8 cellular contexts compared by ENCODE assay signal in genomic region chr11:65440831-65441499, GRCh38. TPM values are rescaled to one million over a fixed set of nuclear protein-coding genes. Genes with fewer than 3 reads are reported as not detected.
A peak's percentile ranks its signal among the peaks of the same experiment; 100 is the strongest.
DNase-seq lines count a peak whose midpoint lies in the region; ATAC-seq and TF ChIP-seq lines count a peak whose summit lies in the region.

No MANE protein-coding gene starts in this region.

- no peaks in the 10 kb centered on the region for H3K9me3 Mint-ChIP-seq in activated CD4-positive, alpha-beta memory T cell treated with anti-CD3 and anti-CD28 coated beads for 36 hours

- peaks cover 61% of the 10 kb centered on the region for H3K36me3 Mint-ChIP-seq in activated CD4-positive, alpha-beta memory T cell treated with anti-CD3 and anti-CD28 coated beads for 36 hours

- peak overlapping the region; percentile 90 for H3K27ac Mint-ChIP-seq in activated CD4-positive, alpha-beta memory T cell treated with anti-CD3 and anti-CD28 coated beads for 36 hours

- peak; percentile 54 for ATAC-seq in GM18907 (IDR thresholded peaks at IDR 0.05; ENCODE audit: unreplicated experiment)
- peak; percentile 47 for ATAC-seq in HG03097 (IDR thresholded peaks at IDR 0.05; ENCODE audit: low FRiP score, unreplicated experiment)
- ATAC-seq in upper lobe of right lung: peak; percentile 23
- ATAC-seq in HG03025 (IDR thresholded peaks at IDR 0.05; ENCODE audit: low FRiP score, unreplicated experiment): no peak

- H3K4me1 Mint-ChIP-seq in activated CD4-positive, alpha-beta memory T cell treated with anti-CD3 and anti-CD28 coated beads for 36 hours (ENCODE audit: low read depth): peaks cover 65% of the 10 kb centered on the region

- H3K4me3 Mint-ChIP-seq in activated CD4-positive, alpha-beta memory T cell treated with anti-CD3 and anti-CD28 coated beads for 36 hours: peak overlapping the region; percentile 34

- H3K27me3 ChIP-seq in upper lobe of right lung: no peaks in the 10 kb centered on the region

- H3K4me1 ChIP-seq in upper lobe of right lung: peaks cover 34% of the 10 kb centered on the region

- DNase-seq in activated CD4-positive, alpha-beta memory T cell treated with anti-CD3 and anti-CD28 coated beads for 36 hours: peak; percentile 25
- peak; percentile 26 for DNase-seq in kidney tubule cell (ENCODE audit: low spot score)
- DNase-seq in upper lobe of right lung: peak; percentile 37
- no peak for DNase-seq in NCI-H510A (lab: John Stamatoyannopoulos, UW)
- no peak for DNase-seq in HUDEP-2 (lab: John Stamatoyannopoulos, UW; ENCODE audit: unreplicated experiment in 76 of 76)

- H3K36me3 ChIP-seq in upper lobe of right lung: peaks cover 69% of the 10 kb centered on the region

- intact Hi-C loops in activated CD4-positive, alpha-beta memory T cell treated with anti-CD3 and anti-CD28 coated beads for 36 hours (cut with micrococcal nuclease): no loop called here
- intact Hi-C loops in upper lobe of right lung (cut with DNase I): no loop called here

- H3K27me3 Mint-ChIP-seq in activated CD4-positive, alpha-beta memory T cell treated with anti-CD3 and anti-CD28 coated beads for 36 hours: no peaks in the 10 kb centered on the region

- CTCF ChIA-PET in activated CD4-positive, alpha-beta memory T cell treated with anti-CD3 and anti-CD28 coated beads for 36 hours (lab: Charles Lee): interaction anchor here (0.9 to 1.8 kb wide), 3 partner anchors 28 to 164 kb away, joined by 3 to 4 read pairs (median 4); no protein-coding TSS in a partner anchor

- TF ChIP-seq CTCF in upper lobe of right lung (IDR thresholded peaks at IDR 0.05): no peak

- peak overlapping the region; percentile 15 for H3K27ac ChIP-seq in upper lobe of right lung

- H3K9me3 ChIP-seq in upper lobe of right lung: no peaks in the 10 kb centered on the region

- POLR2A ChIA-PET in activated CD4-positive, alpha-beta memory T cell treated with anti-CD3 and anti-CD28 coated beads for 36 hours (lab: Charles Lee): interaction anchor here (0.9 to 4.1 kb wide), 10 partner anchors 11 to 65 kb away, joined by 3 to 24 read pairs (median 4); partner anchors contain the start of genes MALAT1 and NEAT1

- no peak overlapping the region for H3K4me3 ChIP-seq in upper lobe of right lung

RNA-seq across cellular contexts. Expression of gene NEAT1, which starts 18.4 kb away (rescaled TPM):
- 100 to 1,000 TPM; 593 to 683 TPM for total RNA-seq in activated CD4-positive, alpha-beta memory T cell treated with anti-CD3 and anti-CD28 coated beads for 36 hours
- 1,120 TPM for total RNA-seq in upper lobe of right lung

RNA-seq across cellular contexts. Expression of gene FRMD8, which starts 54.5 kb away (rescaled TPM):
- total RNA-seq in activated CD4-positive, alpha-beta memory T cell treated with anti-CD3 and anti-CD28 coated beads for 36 hours: 10 to 100 TPM; 34.7 to 37.9 TPM
- total RNA-seq in upper lobe of right lung: 37.1 TPM

RNA-seq across cellular contexts. Expression of gene MALAT1, which starts 57.9 kb away (rescaled TPM):
- 1,000 to 10,000 TPM; 8,046 to 8,888 TPM for total RNA-seq in activated CD4-positive, alpha-beta memory T cell treated with anti-CD3 and anti-CD28 coated beads for 36 hours
- 11,917 TPM for total RNA-seq in upper lobe of right lung

RNA-seq across cellular contexts. Expression of gene SLC25A45, which starts 58.5 kb away (rescaled TPM):
- 10 to 100 TPM; 14.4 to 16.1 TPM for total RNA-seq in activated CD4-positive, alpha-beta memory T cell treated with anti-CD3 and anti-CD28 coated beads for 36 hours
- total RNA-seq in upper lobe of right lung: 11.5 TPM

Comparison
In these comparisons a context has a peak if more than half of its experiments do, and no peak if none do; other contexts are left out.
1. DNase-seq: peak in activated CD4-positive, alpha-beta memory T cell treated with anti-CD3 and anti-CD28 coated beads for 36 hours (single experiment), kidney tubule cell (single experiment) and upper lobe of right lung (single experiment); none in NCI-H510A (single experiment) and HUDEP-2 (0 of 76).